8 cellular contexts compared by ENCODE assay signal in the genomic region with DNA sequence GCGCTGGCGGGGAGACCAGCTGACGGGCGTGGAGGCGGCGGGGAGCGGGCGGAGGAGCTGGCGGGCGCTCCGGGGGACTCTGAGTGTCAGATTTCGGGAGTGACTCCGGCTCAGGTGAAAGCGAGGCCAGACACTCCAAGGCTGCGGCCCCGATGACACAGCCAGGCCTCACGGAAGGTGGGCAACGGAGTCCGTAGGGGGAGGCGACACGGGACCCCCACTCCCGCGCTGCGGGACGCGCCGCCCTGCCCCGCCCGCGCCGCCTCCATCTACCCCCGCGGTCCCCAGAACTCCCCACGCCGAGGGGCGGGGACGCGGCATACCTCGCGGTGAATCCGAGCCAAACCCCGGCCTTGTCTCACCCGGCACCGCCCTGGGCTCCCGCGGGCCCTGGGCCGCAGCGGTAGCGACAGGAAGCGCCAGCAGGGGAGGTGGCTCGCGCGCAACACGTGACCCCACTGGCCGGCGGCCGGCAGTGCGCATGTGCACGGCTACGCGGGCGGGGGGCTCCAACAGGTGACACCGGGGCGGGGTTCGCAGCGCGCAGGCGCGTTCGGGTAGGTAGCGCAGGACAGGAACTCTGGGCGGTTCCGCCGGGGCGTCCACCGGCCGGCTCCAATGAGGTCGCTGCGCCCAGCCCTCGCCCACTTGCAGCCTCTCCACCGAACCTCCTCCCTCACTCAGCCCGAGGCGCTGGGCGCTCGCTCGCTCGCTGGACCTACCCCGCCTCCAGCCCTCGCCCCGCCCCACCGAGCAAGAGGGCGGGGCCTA. TPM values are rescaled to one million over a fixed set of nuclear protein-coding genes. Genes with fewer than 3 reads are reported as not detected.
DNase-seq lines count a peak whose midpoint lies in the region; ATAC-seq and TF ChIP-seq lines count a peak whose summit lies in the region.

A gene with protein sequence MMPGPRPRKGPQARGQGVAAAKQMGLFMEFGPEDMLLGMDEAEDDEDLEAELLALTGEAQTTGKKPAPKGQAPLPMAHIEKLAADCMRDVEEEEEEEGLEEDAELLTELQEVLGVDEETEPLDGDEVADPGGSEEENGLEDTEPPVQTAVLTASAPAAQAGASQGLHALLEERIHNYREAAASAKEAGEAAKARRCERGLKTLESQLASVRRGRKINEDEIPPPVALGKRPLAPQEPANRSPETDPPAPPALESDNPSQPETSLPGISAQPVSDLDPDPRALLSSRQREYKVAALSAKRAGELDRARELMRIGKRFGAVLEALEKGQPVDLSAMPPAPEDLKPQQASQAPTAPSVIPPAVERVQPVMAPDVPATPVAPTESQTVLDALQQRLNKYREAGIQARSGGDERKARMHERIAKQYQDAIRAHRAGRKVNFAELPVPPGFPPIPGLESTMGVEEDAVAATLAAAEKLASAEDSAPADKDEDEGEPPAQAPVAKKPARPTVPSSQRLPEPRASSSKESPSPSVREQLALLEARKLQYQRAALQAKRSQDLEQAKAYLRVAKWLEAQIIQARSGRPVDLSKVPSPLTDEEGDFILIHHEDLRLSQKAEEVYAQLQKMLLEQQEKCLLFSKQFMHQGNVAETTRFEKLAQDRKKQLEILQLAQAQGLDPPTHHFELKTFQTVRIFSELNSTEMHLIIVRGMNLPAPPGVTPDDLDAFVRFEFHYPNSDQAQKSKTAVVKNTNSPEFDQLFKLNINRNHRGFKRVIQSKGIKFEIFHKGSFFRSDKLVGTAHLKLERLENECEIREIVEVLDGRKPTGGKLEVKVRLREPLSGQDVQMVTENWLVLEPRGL (minus strand): TSS at position 460 of the 771 bp plus-strand sequence. CDS start 1,585 bp downstream, outside the sequence.

- H3K9me2 ChIP-seq in PC-9 (ENCODE audit: insufficient read depth): no peaks in the 10 kb centered on the region

- TF ChIP-seq CTCF in PC-9 (conservative IDR thresholded peaks at IDR 0.05): no peak
- no peak for TF ChIP-seq CTCF in epithelial cell of proximal tubule (conservative IDR thresholded peaks at IDR 0.05; ENCODE audit: low read depth, low read length)

- DNase-seq in DMS53 (lab: John Stamatoyannopoulos, UW) (peak; percentile 100), PC-9 (peak; percentile 94 to 100), epithelial cell of proximal tubule (ENCODE audit: low read depth) (peak; percentile 71)
- DNase-seq in Jurkat, Clone E6-1 (ENCODE audit: low read depth, low spot score): peak; percentile 94
- peak; percentile 99 for DNase-seq in activated T-cell treated with anti-CD3 and anti-CD28 coated beads, Interleukin-2, amount 50 U/mL, for 1 hour
- DNase-seq in stimulated activated CD8-positive, alpha-beta memory T cell treated with anti-CD3 and anti-CD28 coated beads, Interleukin-4, amount 100 ng/mL, for 48 hours: peak; percentile 99

- H3K79me2 ChIP-seq in PC-9 (ENCODE audit: low read depth): peaks cover 20% of the 10 kb centered on the region

- H3K4me1 ChIP-seq in PC-9 (replicated peaks; ENCODE audit: insufficient read depth) (peaks cover 15% of the 10 kb centered on the region), mucosa of rectum (ENCODE audit: control insufficient read depth in 2 of 2, insufficient read depth in 2 of 2, low read length in 2 of 2) (peaks cover 14% of the 10 kb centered on the region in 2 donors)

- peak within 1 kb of the TSS; percentile 91 for H3K4me3 ChIP-seq in Jurkat, Clone E6-1 (ENCODE audit: low read length)
- H3K4me3 ChIP-seq in PC-9: peak within 1 kb of the TSS; percentile 92
- peak within 1 kb of the TSS; percentile 71 for H3K4me3 ChIP-seq in epithelial cell of proximal tubule (ENCODE audit: low read depth, low read length)
- peak within 1 kb of the TSS; percentile 71 to 85 for H3K4me3 ChIP-seq in mucosa of rectum (ENCODE audit: low read length in 2 of 2)

- BruUV-seq in PC-9 (replicated peaks; lab: Mats Ljungman, UMichigan): no TSS peak

- peak within 1 kb of the TSS; percentile 89 for H3K4me2 ChIP-seq in PC-9

- POLR2A ChIA-PET in PC-9 (lab: Charles Lee; ENCODE audit: unreplicated experiment): interaction anchor here (0.5 to 1.0 kb wide), 5 partner anchors 37 to 846 kb away, joined by 3 to 21 read pairs (median 8); no protein-coding TSS in a partner anchor

- H2AFZ ChIP-seq in PC-9: peak within 1 kb of the TSS; percentile 99

- H3K27me3 ChIP-seq in PC-9 (ENCODE audit: insufficient read depth, low read depth) (no peaks in the 10 kb centered on the region), mucosa of rectum (ENCODE audit: control insufficient read depth in 2 of 2, insufficient read depth in 2 of 2, low read length in 2 of 2) (no peaks in the 10 kb centered on the region)

- peak within 1 kb of the TSS; percentile 87 to 96 for H3K9ac ChIP-seq in mucosa of rectum (ENCODE audit: low read depth in 1 of 2, low read length in 2 of 2)

- H3K27ac ChIP-seq in PC-9 (peak within 1 kb of the TSS; percentile 86), mucosa of rectum (ENCODE audit: low read depth in 2 of 2, low read length in 2 of 2) (peak within 1 kb of the TSS; percentile 93 to 97)

- H3F3A ChIP-seq in PC-9 (ENCODE audit: insufficient read depth, low read depth): peaks cover 20% of the 10 kb centered on the region; the same call in 1 of the 2 replicates

- H3K36me3 ChIP-seq in PC-9 (ENCODE audit: low read depth) (no peaks in the 10 kb centered on the region), mucosa of rectum (ENCODE audit: control insufficient read depth in 2 of 2, insufficient read depth in 2 of 2, low read length in 2 of 2) (peaks cover 10 to 17% of the 10 kb centered on the region in 2 donors)

- ATAC-seq in GM21619 (IDR thresholded peaks at IDR 0.05; ENCODE audit: unreplicated experiment): peak; percentile 91

- H3K9me3 ChIP-seq in PC-9 (ENCODE audit: insufficient read depth, low read depth) (no peaks in the 10 kb centered on the region), mucosa of rectum (ENCODE audit: control insufficient read depth in 2 of 2, low read length in 2 of 2) (no peaks in the 10 kb centered on the region)

- no peaks in the 10 kb centered on the region for H4K20me1 ChIP-seq in PC-9 (ENCODE audit: insufficient read depth)

- intact Hi-C loops in PC-9 (cut with micrococcal nuclease; ENCODE audit: unreplicated experiment): loop anchor here (1.0 to 5.0 kb wide), 2 partner anchors 38 to 309 kb away; partner anchors contain the start of genes BTF3L4, ORC1, PRPF38A and TXNDC12

- CTCF ChIA-PET in PC-9 (lab: Charles Lee): no interaction called here

RNA-seq across cellular contexts. Expression of the gene that starts here (rescaled TPM):
- polyA plus RNA-seq in Jurkat, Clone E6-1 (2012; ENCODE audit: insufficient read depth, insufficient read length): 28.2 TPM
- total RNA-seq in PC-9 (2021): 33.4 and 38.8 TPM in 2 replicates
- total RNA-seq in epithelial cell of proximal tubule: 32.5 and 33.9 TPM in 2 replicates

Comparison
In these comparisons a context has a peak if more than half of its experiments do, and no peak if none do; other contexts are left out.
1. Peak in every context shown above with its lines: DNase-seq, ATAC-seq, H3K4me3 ChIP-seq and H3K27ac ChIP-seq.